9 cellular contexts compared by ENCODE assay signal in the genomic region with DNA sequence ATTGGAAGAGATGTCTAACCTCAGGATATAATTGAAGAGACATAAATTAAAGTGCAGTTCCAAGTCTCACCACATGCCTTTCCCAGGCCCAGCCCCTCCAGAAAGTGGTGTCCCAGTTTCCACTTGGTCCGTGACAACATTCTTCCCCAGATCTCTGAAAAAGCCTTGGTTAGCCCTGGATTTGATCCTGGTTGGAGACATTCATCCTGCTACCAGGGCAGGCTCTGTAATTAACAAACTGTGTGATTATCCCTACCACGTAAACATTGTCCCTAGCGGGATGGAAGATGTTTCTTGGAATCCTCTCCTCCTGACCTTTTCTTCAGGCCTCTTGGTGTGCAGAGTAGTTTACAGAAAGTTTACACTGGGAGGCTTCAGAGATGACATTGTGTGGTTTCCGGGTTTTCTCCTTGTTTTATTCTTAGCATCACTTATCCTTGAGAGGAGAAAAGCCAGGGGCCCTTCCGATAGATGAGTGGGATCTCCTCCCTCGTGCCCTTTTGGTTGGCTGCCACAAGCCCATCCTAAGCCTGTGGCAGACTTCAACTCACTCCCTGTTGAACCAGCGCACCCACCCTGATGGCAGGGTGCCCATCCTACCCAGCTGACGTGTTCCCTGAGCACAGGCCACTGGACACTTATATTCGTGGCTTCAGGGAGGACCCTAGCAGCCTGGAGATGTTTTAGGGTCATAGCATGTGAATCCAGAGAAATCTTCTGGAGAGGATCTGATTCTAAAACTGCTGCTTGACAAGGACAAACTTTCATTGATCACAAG.
DNase-seq lines count a peak whose midpoint lies in the region; ATAC-seq and TF ChIP-seq lines count a peak whose summit lies in the region.
"Had no signal": no experiment of that assay in that cellular context is flagged by ENCODE, and none has a peak within 500 bp of the region (broad histone marks: within the 10 kb centered on the region; RNA-seq: fewer than 3 reads in every experiment).

No MANE protein-coding gene starts in this region.

- POLR2A ChIA-PET in activated CD4-positive, alpha-beta T cell treated with anti-CD3 and anti-CD28 coated beads, Interleukin-2, amount 10 ng/mL, durations not matched to agents 7 days and 5 days (lab: Charles Lee), result no interaction called here

- no peaks in the 10 kb centered on the region for H3K36me3 ChIP-seq in OCI-LY1 (ENCODE audit: insufficient read depth, low read length)

- H3K27ac Mint-ChIP-seq in activated CD4-positive, alpha-beta T cell treated with anti-CD3 and anti-CD28 coated beads, Interleukin-2, amount 10 ng/mL, durations not matched to agents 7 days and 5 days, result no peak overlapping the region
- H3K27ac Mint-ChIP-seq in natural killer cell, result no peak overlapping the region

- peaks cover 4% of the 10 kb centered on the region for H3K27me3 Mint-ChIP-seq in activated CD4-positive, alpha-beta T cell treated with anti-CD3 and anti-CD28 coated beads, Interleukin-2, amount 10 ng/mL, durations not matched to agents 7 days and 5 days
- H3K27me3 Mint-ChIP-seq in natural killer cell (ENCODE audit: low read depth in 2 of 2), result peaks cover 0 to 9% of the 10 kb centered on the region in 2 donors

- CTCF ChIA-PET in activated CD4-positive, alpha-beta T cell treated with anti-CD3 and anti-CD28 coated beads, Interleukin-2, amount 10 ng/mL, durations not matched to agents 7 days and 5 days (lab: Charles Lee), result interaction anchor here (0.6 kb wide), 1 partner anchor 549 kb away, joined by 5 read pairs; no protein-coding TSS in a partner anchor

- no peak overlapping the region for H2AFZ ChIP-seq in OCI-LY1 (ENCODE audit: low read length)

- H3K79me2 ChIP-seq in OCI-LY1 (ENCODE audit: insufficient read depth, low read length), result no peaks in the 10 kb centered on the region

- intact Hi-C loops in left colon (cut with DNase I, micrococcal nuclease), result no loop called here
- intact Hi-C loops in natural killer cell (cut with micrococcal nuclease), result no loop called here

- DNase-seq in EH (ENCODE audit: low read depth) (peak; percentile 27), epithelial cell of esophagus (ENCODE audit: low read depth) (no peak), retinal pigment epithelial cell (ENCODE audit: low read depth) (no peak), left colon (no peak), natural killer cell (no peak)
- no peak for DNase-seq in activated CD4-positive, alpha-beta T cell treated with anti-CD3 and anti-CD28 coated beads, Interleukin-2, amount 10 ng/mL, durations not matched to agents 7 days and 5 days
- DNase-seq: NCI-H526 treated with DMSO at 0.1 percent for 48 hours had no signal

- H3K27me3 ChIP-seq in OCI-LY1 (ENCODE audit: insufficient read depth, low read length), result no peaks in the 10 kb centered on the region; the same call in 1 of the 2 replicates

- no peaks in the 10 kb centered on the region for H3K36me3 Mint-ChIP-seq in activated CD4-positive, alpha-beta T cell treated with anti-CD3 and anti-CD28 coated beads, Interleukin-2, amount 10 ng/mL, durations not matched to agents 7 days and 5 days (ENCODE audit: low read depth)
- no peaks in the 10 kb centered on the region for H3K36me3 Mint-ChIP-seq in natural killer cell

- no peaks in the 10 kb centered on the region for H3K9me3 Mint-ChIP-seq in activated CD4-positive, alpha-beta T cell treated with anti-CD3 and anti-CD28 coated beads, Interleukin-2, amount 10 ng/mL, durations not matched to agents 7 days and 5 days
- no peaks in the 10 kb centered on the region for H3K9me3 Mint-ChIP-seq in natural killer cell

- TF ChIP-seq CTCF in OCI-LY1 (IDR thresholded peaks at IDR 0.05; ENCODE audit: low read length) (peak; percentile 17; the same call in 1 of the 2 replicates), epithelial cell of esophagus (IDR thresholded peaks at IDR 0.05; ENCODE audit: insufficient read depth, low read depth, low read length, missing control alignments) (peak; percentile 53), retinal pigment epithelial cell (conservative IDR thresholded peaks at IDR 0.05; ENCODE audit: low read depth, low read length) (peak; percentile 51), natural killer cell (IDR thresholded peaks at IDR 0.05) (no peak)

- no peak overlapping the region for H3K4me3 Mint-ChIP-seq in activated CD4-positive, alpha-beta T cell treated with anti-CD3 and anti-CD28 coated beads, Interleukin-2, amount 10 ng/mL, durations not matched to agents 7 days and 5 days
- H3K4me3 Mint-ChIP-seq in natural killer cell, result no peak overlapping the region

- H4K20me1 ChIP-seq in OCI-LY1 (ENCODE audit: insufficient read depth, low read length), result no peaks in the 10 kb centered on the region

- no peaks in the 10 kb centered on the region for H3F3A ChIP-seq in OCI-LY1 (ENCODE audit: insufficient read depth, low read length)

- no peaks in the 10 kb centered on the region for H3K4me1 ChIP-seq in OCI-LY1 (ENCODE audit: insufficient read depth, low read length, severe bottlenecking)

- H3K9me2 ChIP-seq in OCI-LY1 (ENCODE audit: low read depth, low read length), result no peaks in the 10 kb centered on the region

- H3K4me1 Mint-ChIP-seq in activated CD4-positive, alpha-beta T cell treated with anti-CD3 and anti-CD28 coated beads, Interleukin-2, amount 10 ng/mL, durations not matched to agents 7 days and 5 days, result no peaks in the 10 kb centered on the region
- H3K4me1 Mint-ChIP-seq in natural killer cell, result peaks cover 0 to 5% of the 10 kb centered on the region in 2 donors

- H3K4me3 ChIP-seq in OCI-LY1 (ENCODE audit: low read depth, low read length, poor library complexity, severe bottlenecking) (no peak overlapping the region), epithelial cell of esophagus (ENCODE audit: low read length) (no peak overlapping the region), retinal pigment epithelial cell (ENCODE audit: low read length) (no peak overlapping the region)

- H3K27ac ChIP-seq in OCI-LY1 (ENCODE audit: low read depth, low read length, poor library complexity, severe bottlenecking), result no peak overlapping the region

- ATAC-seq in left colon, result no peak
- ATAC-seq in natural killer cell, result no peak
- ATAC-seq in GM18858 (IDR thresholded peaks at IDR 0.05; ENCODE audit: unreplicated experiment), result no peak

- H3K9me3 ChIP-seq in OCI-LY1 (ENCODE audit: low read length), result no peaks in the 10 kb centered on the region

- no peak overlapping the region for H3K9ac ChIP-seq in OCI-LY1 (ENCODE audit: low read length)

- H3K4me2 ChIP-seq in OCI-LY1 (ENCODE audit: low read length), result no peak overlapping the region
